8 cellular contexts compared by ENCODE assay signal in the genomic region with DNA sequence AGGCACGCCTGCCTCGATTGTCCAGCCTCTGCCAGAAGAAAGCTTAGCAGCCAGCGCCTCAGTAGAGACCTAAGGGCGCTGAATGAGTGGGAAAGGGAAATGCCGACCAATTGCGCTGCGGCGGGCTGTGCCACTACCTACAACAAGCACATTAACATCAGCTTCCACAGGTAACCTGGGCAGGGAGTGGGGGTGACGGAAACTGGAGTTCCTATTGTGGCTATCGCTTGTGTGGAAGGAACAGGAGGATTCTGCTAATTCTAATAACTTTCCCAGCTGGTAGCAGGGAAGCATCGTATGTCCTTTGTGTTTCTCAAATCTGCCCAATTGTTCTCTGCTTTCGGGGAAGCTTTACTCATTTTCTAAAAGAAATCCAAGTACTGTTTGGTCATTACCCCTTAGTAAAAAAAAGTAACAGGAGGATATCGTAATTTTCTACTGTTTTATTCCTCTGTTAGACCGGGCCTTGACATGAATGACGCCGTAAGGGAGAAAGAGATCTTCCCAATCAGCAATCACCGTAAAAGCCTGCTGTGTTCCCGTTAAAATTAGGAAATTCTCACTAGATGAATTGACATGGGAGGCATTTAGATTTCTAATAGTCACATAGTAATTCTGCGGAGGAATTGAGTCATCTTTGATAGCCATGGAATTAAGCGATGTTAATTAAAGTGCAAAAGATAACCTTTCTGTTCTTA. TPM values are rescaled to one million over a fixed set of nuclear protein-coding genes. Genes with fewer than 3 reads are reported as not detected.
DNase-seq lines count a peak whose midpoint lies in the region; ATAC-seq and TF ChIP-seq lines count a peak whose summit lies in the region.

No MANE protein-coding gene starts in this region.

- no peak for ATAC-seq in activated T-cell treated with anti-CD3 and anti-CD28 coated beads, Interleukin-2, amount 50 U/mL, for 72 hours (replicated peaks in 1 of 2)
- peak; percentile 6 for ATAC-seq in HG02938 (IDR thresholded peaks at IDR 0.05; ENCODE audit: unreplicated experiment)
- ATAC-seq in foreskin keratinocyte: peak; percentile 18

- peaks cover 10 to 26% of the 10 kb centered on the region in 2 donors for H3K36me3 Mint-ChIP-seq in activated T-cell treated with anti-CD3 and anti-CD28 coated beads, Interleukin-2, amount 50 U/mL, for 72 hours (ENCODE audit: insufficient read depth in 2 of 2)

- H3K4me1 ChIP-seq in foreskin keratinocyte: no peaks in the 10 kb centered on the region

- H3K4me3 Mint-ChIP-seq in activated T-cell treated with anti-CD3 and anti-CD28 coated beads, Interleukin-2, amount 50 U/mL, for 72 hours: peak overlapping the region; percentile 95 to 99

- peaks cover 0 to 4% of the 10 kb centered on the region in 2 donors for H3K9me3 Mint-ChIP-seq in activated T-cell treated with anti-CD3 and anti-CD28 coated beads, Interleukin-2, amount 50 U/mL, for 72 hours

- peaks cover 38% of the 10 kb centered on the region for H3K4me1 Mint-ChIP-seq in activated T-cell treated with anti-CD3 and anti-CD28 coated beads, Interleukin-2, amount 50 U/mL, for 72 hours (ENCODE audit: low read depth)

- peak overlapping the region; percentile 74 for H3K4me3 ChIP-seq in WI38 (ENCODE audit: low read depth, low read length)

- no peaks in the 10 kb centered on the region for H3K27me3 Mint-ChIP-seq in activated T-cell treated with anti-CD3 and anti-CD28 coated beads, Interleukin-2, amount 50 U/mL, for 72 hours (ENCODE audit: low read depth)

- no peaks in the 10 kb centered on the region for H3K27me3 ChIP-seq in foreskin keratinocyte

- no peak for TF ChIP-seq CTCF in WI38 (IDR thresholded peaks at IDR 0.05; ENCODE audit: low read depth, low read length)
- TF ChIP-seq CTCF in foreskin keratinocyte (conservative IDR thresholded peaks at IDR 0.05): no peak

- peak overlapping the region; percentile 85 for H3K27ac ChIP-seq in foreskin keratinocyte

- peak overlapping the region; percentile 99 for H3K27ac Mint-ChIP-seq in activated T-cell treated with anti-CD3 and anti-CD28 coated beads, Interleukin-2, amount 50 U/mL, for 72 hours

- DNase-seq in activated T-cell treated with anti-CD3 and anti-CD28 coated beads, Interleukin-2, amount 50 U/mL, for 72 hours: no peak
- DNase-seq in activated T-cell treated with anti-CD3 and anti-CD28 coated beads, Interleukin-2, amount 50 U/mL, for 48 hours: no peak
- DNase-seq in foreskin keratinocyte: peak in 1 of 2 donors; percentile 29
- peak; percentile 34 for DNase-seq in putamen (ENCODE audit: low spot score)
- no peak for DNase-seq in islet precursor cell
- DNase-seq in LoVo (ENCODE audit: low spot score): no peak

RNA-seq across cellular contexts. Expression of a gene that starts 0.5 kb away (rescaled TPM):
- 10 to 100 TPM; 13.8 to 15.1 TPM for total RNA-seq in activated T-cell treated with anti-CD3 and anti-CD28 coated beads, Interleukin-2, amount 50 U/mL, for 72 hours
- total RNA-seq in foreskin keratinocyte: 2.2 and 2.7 TPM in 2 replicates
- 3.1 and 3.3 TPM in 2 replicates for polyA plus RNA-seq in foreskin keratinocyte

RNA-seq across cellular contexts. Expression of a gene that starts 0.9 kb away (rescaled TPM):
- total RNA-seq in activated T-cell treated with anti-CD3 and anti-CD28 coated beads, Interleukin-2, amount 50 U/mL, for 72 hours: 10 to 100 TPM; 87.7 to 98.7 TPM
- 17.6 and 22.2 TPM in 2 replicates for total RNA-seq in foreskin keratinocyte
- polyA plus RNA-seq in foreskin keratinocyte: 10.3 and 10.6 TPM in 2 replicates

RNA-seq across cellular contexts. Expression of a gene that starts 21.3 kb away (rescaled TPM):
- 10 to 100 TPM; 15.0 to 18.5 TPM for total RNA-seq in activated T-cell treated with anti-CD3 and anti-CD28 coated beads, Interleukin-2, amount 50 U/mL, for 72 hours
- total RNA-seq in foreskin keratinocyte: 17.3 and 18.6 TPM in 2 replicates
- 6.5 and 9.5 TPM in 2 replicates for polyA plus RNA-seq in foreskin keratinocyte

Comparison
In these comparisons a context has a peak if more than half of its experiments do, and no peak if none do; other contexts are left out.
1. ATAC-seq: peak in HG02938 (single experiment) and foreskin keratinocyte (single experiment); none in activated T-cell treated with anti-CD3 and anti-CD28 coated beads, Interleukin-2, amount 50 U/mL, for 72 hours (0 of 2).